In the genomic region with DNA sequence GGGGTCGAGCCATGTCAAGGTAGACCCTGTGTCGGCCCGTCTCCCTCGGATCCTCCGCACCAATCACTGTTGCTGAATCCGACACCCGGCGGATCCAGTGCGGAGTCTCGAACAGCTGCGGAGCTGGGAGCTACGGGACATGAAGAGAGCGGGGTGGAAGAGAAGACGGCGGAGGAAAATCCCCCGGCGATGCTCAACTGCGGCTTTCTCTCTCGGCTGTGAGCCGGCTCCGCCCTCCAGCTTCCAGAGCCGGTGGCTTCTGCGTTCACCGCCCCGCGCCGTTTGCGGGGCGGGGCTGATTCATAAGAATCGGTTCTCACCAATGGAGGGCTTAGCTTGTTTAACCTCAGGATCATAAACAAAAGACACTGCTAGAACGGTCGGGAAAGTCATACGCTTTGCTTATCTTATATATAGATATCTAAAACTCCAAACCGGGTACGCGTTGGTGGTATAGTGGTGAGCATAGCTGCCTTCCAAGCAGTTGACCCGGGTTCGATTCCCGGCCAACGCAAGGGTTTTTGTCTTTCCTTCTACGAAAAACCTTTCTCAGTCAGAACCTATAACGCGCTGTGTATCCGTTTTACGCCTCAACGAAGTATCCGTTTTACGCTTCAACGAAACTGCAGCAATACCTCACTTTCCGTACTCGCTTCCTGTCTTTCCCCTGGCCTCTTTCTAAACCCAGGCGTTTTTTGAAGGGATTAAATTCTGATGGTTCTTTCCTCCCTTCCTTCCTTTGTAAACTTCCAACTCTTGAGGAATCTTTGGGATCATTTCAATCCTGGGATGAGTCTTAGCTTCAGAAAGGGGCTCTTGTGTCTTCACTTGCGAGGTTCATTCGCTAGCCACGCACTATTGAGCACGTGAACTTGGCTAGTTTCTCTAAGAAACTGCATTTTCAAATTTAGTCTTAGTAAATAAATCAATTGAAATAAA, we compare ENCODE assay signal across 1 cellular context.
TF ChIP-seq lines count a peak whose summit lies in the region.

No MANE protein-coding gene starts in this region.

TF ChIP-seq in WTC11, 78 proteins besides CTCF, POLR2A, EP300 and RAD21 (continued from another document):
- TF ChIP-seq, protein P1, sequence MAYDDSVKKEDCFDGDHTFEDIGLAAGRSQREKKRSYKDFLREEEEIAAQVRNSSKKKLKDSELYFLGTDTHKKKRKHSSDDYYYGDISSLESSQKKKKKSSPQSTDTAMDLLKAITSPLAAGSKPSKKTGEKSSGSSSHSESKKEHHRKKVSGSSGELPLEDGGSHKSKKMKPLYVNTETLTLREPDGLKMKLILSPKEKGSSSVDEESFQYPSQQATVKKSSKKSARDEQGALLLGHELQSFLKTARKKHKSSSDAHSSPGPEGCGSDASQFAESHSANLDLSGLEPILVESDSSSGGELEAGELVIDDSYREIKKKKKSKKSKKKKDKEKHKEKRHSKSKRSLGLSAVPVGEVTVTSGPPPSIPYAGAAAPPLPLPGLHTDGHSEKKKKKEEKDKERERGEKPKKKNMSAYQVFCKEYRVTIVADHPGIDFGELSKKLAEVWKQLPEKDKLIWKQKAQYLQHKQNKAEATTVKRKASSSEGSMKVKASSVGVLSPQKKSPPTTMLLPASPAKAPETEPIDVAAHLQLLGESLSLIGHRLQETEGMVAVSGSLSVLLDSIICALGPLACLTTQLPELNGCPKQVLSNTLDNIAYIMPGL (CRISPR knock-in tag; IDR thresholded peaks at IDR 0.05), result peak; percentile 93
